Comparison of ENCODE assay signal across 13 cellular contexts in genomic region chr16:65658339-65659275, GRCh38.
A peak's percentile ranks its signal among the peaks of the same experiment; 100 is the strongest.
DNase-seq lines count a peak whose midpoint lies in the region; ATAC-seq and TF ChIP-seq lines count a peak whose summit lies in the region.
"Had no signal": no experiment of that assay in that cellular context is flagged by ENCODE, and none has a peak within 500 bp of the region (broad histone marks: within the 10 kb centered on the region; RNA-seq: fewer than 3 reads in every experiment).

No MANE protein-coding gene starts in this region.

- no peak overlapping the region for H3K27ac Mint-ChIP-seq in activated T-helper 2 cell treated with anti-CD3 and anti-CD28 coated beads, Interferon-gamma antibody, Interleukin-2, Interleukin-4, amounts not matched to agents 10 μg/mL and 5 μg/mL and 100 μg/mL, durations not matched to agents 14 hours and 24 hours and 36 hours
- H3K27ac Mint-ChIP-seq: activated naive CD4-positive, alpha-beta T cell treated with anti-CD3 and anti-CD28 coated beads, Interleukin-2, amount 50 U/mL, for 24 hours; CD4-positive, alpha-beta memory T cell had no signal

- H3K27me3 Mint-ChIP-seq in activated T-helper 2 cell treated with anti-CD3 and anti-CD28 coated beads, Interferon-gamma antibody, Interleukin-2, Interleukin-4, amounts not matched to agents 10 μg/mL and 5 μg/mL and 100 μg/mL, durations not matched to agents 14 hours and 24 hours and 36 hours (ENCODE audit: low read depth), result no peaks in the 10 kb centered on the region

- no peak overlapping the region for H3K4me3 ChIP-seq in HFF-Myc (replicated peaks; ENCODE audit: low read depth, low read length)
- H3K4me3 ChIP-seq in right cardiac atrium (ENCODE audit: low read length), result no peak overlapping the region
- H3K4me3 ChIP-seq: sigmoid colon had no signal

- no peaks in the 10 kb centered on the region for H3K36me3 Mint-ChIP-seq in activated T-helper 2 cell treated with anti-CD3 and anti-CD28 coated beads, Interferon-gamma antibody, Interleukin-2, Interleukin-4, amounts not matched to agents 10 μg/mL and 5 μg/mL and 100 μg/mL, durations not matched to agents 14 hours and 24 hours and 36 hours (ENCODE audit: low read depth)
- H3K36me3 Mint-ChIP-seq: activated naive CD4-positive, alpha-beta T cell treated with anti-CD3 and anti-CD28 coated beads, Interleukin-2, amount 50 U/mL, for 24 hours; CD4-positive, alpha-beta memory T cell had no signal

- no peaks in the 10 kb centered on the region for H3K27me3 ChIP-seq in right cardiac atrium (ENCODE audit: control insufficient read depth, insufficient read depth)
- H3K27me3 ChIP-seq: sigmoid colon had no signal

- peaks cover 16% of the 10 kb centered on the region for H3K9me3 Mint-ChIP-seq in activated T-helper 2 cell treated with anti-CD3 and anti-CD28 coated beads, Interferon-gamma antibody, Interleukin-2, Interleukin-4, amounts not matched to agents 10 μg/mL and 5 μg/mL and 100 μg/mL, durations not matched to agents 14 hours and 24 hours and 36 hours

- no peaks in the 10 kb centered on the region for H3K4me1 ChIP-seq in right cardiac atrium (ENCODE audit: control insufficient read depth, insufficient read depth, low read length)
- H3K4me1 ChIP-seq: sigmoid colon had no signal

- no peak overlapping the region for H3K27ac ChIP-seq in right cardiac atrium (ENCODE audit: low read length)
- H3K27ac ChIP-seq: sigmoid colon had no signal

- intact Hi-C loops in right cardiac atrium (cut with DNase I), result no loop called here
- intact Hi-C loops in activated T-helper 2 cell treated with anti-CD3 and anti-CD28 coated beads, Interferon-gamma antibody, Interleukin-2, Interleukin-4, amounts not matched to agents 10 μg/mL and 5 μg/mL and 100 μg/mL, durations not matched to agents 14 hours and 24 hours and 36 hours (cut with micrococcal nuclease), result no loop called here

- peak; percentile 24 to 83 for ATAC-seq in right cardiac atrium
- no peak for ATAC-seq in HG03135 (IDR thresholded peaks at IDR 0.05; ENCODE audit: unreplicated experiment)

- H3K4me1 Mint-ChIP-seq in activated T-helper 2 cell treated with anti-CD3 and anti-CD28 coated beads, Interferon-gamma antibody, Interleukin-2, Interleukin-4, amounts not matched to agents 10 μg/mL and 5 μg/mL and 100 μg/mL, durations not matched to agents 14 hours and 24 hours and 36 hours (ENCODE audit: low read depth), result no peaks in the 10 kb centered on the region
- H3K4me1 Mint-ChIP-seq: activated naive CD4-positive, alpha-beta T cell treated with anti-CD3 and anti-CD28 coated beads, Interleukin-2, amount 50 U/mL, for 24 hours; CD4-positive, alpha-beta memory T cell had no signal

- H3K9me3 ChIP-seq in right cardiac atrium (ENCODE audit: control insufficient read depth, low read length), result no peaks in the 10 kb centered on the region
- H3K9me3 ChIP-seq: sigmoid colon had no signal

- DNase-seq in A172 (ENCODE audit: low spot score) (peak; percentile 97), HFF-Myc (ENCODE audit: extremely low read depth, low read depth) (peak; percentile 91), amniotic epithelial cell (ENCODE audit: low read depth) (peak; percentile 80), right cardiac atrium (no peak), cortex of kidney (lab: John Stamatoyannopoulos, UW) (no peak)
- DNase-seq in effector CD8-positive, alpha-beta T cell (lab: John Stamatoyannopoulos, UW), result no peak
- no peak for DNase-seq in activated T-helper 2 cell treated with anti-CD3 and anti-CD28 coated beads, Interferon-gamma antibody, Interleukin-2, Interleukin-4, amounts not matched to agents 10 μg/mL and 5 μg/mL and 100 μg/mL, durations not matched to agents 14 hours and 24 hours and 36 hours (ENCODE audit: low spot score)
- DNase-seq: CD4-positive, alpha-beta memory T cell; NCI-H510A treated with DMSO at 0.1 percent for 48 hours; sigmoid colon; stimulated activated naive CD4-positive, alpha-beta T cell had no signal

- H3K4me3 Mint-ChIP-seq in activated T-helper 2 cell treated with anti-CD3 and anti-CD28 coated beads, Interferon-gamma antibody, Interleukin-2, Interleukin-4, amounts not matched to agents 10 μg/mL and 5 μg/mL and 100 μg/mL, durations not matched to agents 14 hours and 24 hours and 36 hours (ENCODE audit: low read depth), result no peak overlapping the region
- H3K4me3 Mint-ChIP-seq: activated naive CD4-positive, alpha-beta T cell treated with anti-CD3 and anti-CD28 coated beads, Interleukin-2, amount 50 U/mL, for 24 hours; CD4-positive, alpha-beta memory T cell had no signal

- 46% methylated on average over 6 of the region's 6 CpGs for WGBS in right cardiac atrium

- no peak for TF ChIP-seq CTCF in HFF-Myc (IDR thresholded peaks at IDR 0.05; ENCODE audit: low read depth, low read length, missing control alignments)

Comparison
In these comparisons a context has a peak if more than half of its experiments do, and no peak if none do; other contexts are left out.
1. DNase-seq: peak in A172 (single experiment), HFF-Myc (single experiment) and amniotic epithelial cell (single experiment); none in right cardiac atrium (0 of 3), effector CD8-positive, alpha-beta T cell (single experiment), activated T-helper 2 cell treated with anti-CD3 and anti-CD28 coated beads, Interferon-gamma antibody, Interleukin-2, Interleukin-4, amounts not matched to agents 10 μg/mL and 5 μg/mL and 100 μg/mL, durations not matched to agents 14 hours and 24 hours and 36 hours (single experiment) and cortex of kidney (single experiment).